8 cellular contexts compared by ENCODE assay signal in the genomic region with DNA sequence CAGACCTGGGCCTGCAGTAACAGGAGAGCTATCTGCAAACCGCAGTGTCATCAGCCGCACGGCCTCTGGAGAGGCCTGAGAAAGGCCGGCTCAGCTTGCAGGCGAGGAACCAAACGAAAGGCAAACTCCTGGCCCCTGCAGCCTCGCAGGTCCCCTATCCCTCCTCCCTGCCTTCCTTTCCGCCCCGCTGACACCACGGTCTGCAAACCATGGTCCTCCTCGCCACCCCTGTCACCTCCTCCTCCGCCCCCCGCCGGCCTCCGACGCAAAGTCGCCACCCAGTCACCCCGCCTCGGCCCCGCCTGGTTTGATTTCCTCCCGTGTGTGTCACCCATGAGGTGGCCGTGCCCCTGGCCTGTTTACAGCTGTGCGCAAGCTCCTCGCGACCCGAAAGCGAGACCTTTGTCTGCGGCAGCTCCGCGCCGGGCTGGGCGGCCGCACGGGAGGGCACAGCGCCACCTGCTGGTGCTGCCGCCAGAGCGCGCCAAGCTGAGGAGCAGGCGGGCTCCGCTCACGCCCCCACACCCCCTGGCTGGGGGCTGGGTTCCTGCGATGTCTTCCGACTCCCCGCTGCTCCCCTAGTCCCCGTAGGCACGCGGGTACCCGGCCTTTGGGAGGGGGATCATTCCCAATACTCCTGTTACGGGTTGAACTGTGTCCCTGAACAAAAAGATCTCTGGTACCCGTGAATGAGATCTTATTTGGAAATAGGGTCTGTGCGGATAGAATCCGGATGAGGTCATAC. TPM values are rescaled to one million over a fixed set of nuclear protein-coding genes. Genes with fewer than 3 reads are reported as not detected.
DNase-seq lines count a peak whose midpoint lies in the region; ATAC-seq and TF ChIP-seq lines count a peak whose summit lies in the region.

No MANE protein-coding gene starts in this region.

- peaks cover 33% of the 10 kb centered on the region for H3K4me1 Mint-ChIP-seq in endothelial cell (ENCODE audit: unreplicated experiment)

- POLR2A ChIA-PET in A673 (lab: Charles Lee; ENCODE audit: low non-redundant PET): interaction anchor here (0.6 to 0.7 kb wide), 2 partner anchors 156 to 204 kb away, joined by 3 to 6 read pairs; a partner anchor contains a TSS

- CTCF ChIA-PET in A673 (lab: Charles Lee): interaction anchor here (0.6 to 1.5 kb wide), 7 partner anchors 11 to 122 kb away, joined by 3 to 6 read pairs (median 4); a partner anchor contains a TSS

- DNase-seq in A673 (ENCODE audit: low spot score) (peak; percentile 84), NOMO-1 (lab: John Stamatoyannopoulos, UW; ENCODE audit: unreplicated experiment in 2 of 2) (peak; percentile 36 to 69), endothelial cell (ENCODE audit: low spot score) (peak; percentile 88)
- DNase-seq in activated CD8-positive, alpha-beta memory T cell treated with anti-CD3 and anti-CD28 coated beads, Interleukin-2, amount 50 U/mL, for 1 hour (ENCODE audit: extremely low read depth): peak; percentile 79
- DNase-seq in stimulated activated CD8-positive, alpha-beta memory T cell treated with anti-CD3 and anti-CD28 coated beads, Interleukin-7, amount 100 ng/mL, for 24 hours (ENCODE audit: low read depth): peak; percentile 89

- intact Hi-C loops in A673 (cut with micrococcal nuclease; ENCODE audit: unreplicated experiment): no loop called here

- H3K9me3 ChIP-seq in A673 (ENCODE audit: low read depth, low read length, poor library complexity, severe bottlenecking): no peaks in the 10 kb centered on the region
- H3K9me3 ChIP-seq in muscle layer of colon (ENCODE audit: low read length): no peaks in the 10 kb centered on the region

- H3K27ac Mint-ChIP-seq in endothelial cell (ENCODE audit: unreplicated experiment): peak overlapping the region; percentile 24

- H3K27me3 ChIP-seq in A673 (replicated peaks; ENCODE audit: insufficient read depth, low read depth, low read length, poor library complexity): no peaks in the 10 kb centered on the region
- H3K27me3 ChIP-seq in muscle layer of colon (ENCODE audit: control insufficient read depth in 1 of 2, insufficient read depth in 2 of 2, low read length in 2 of 2): no peaks in the 10 kb centered on the region

- peak overlapping the region; percentile 36 for H3K9ac ChIP-seq in muscle layer of colon (ENCODE audit: low read length)

- peak; percentile 99 for TF ChIP-seq CTCF in A673 (conservative IDR thresholded peaks at IDR 0.05; ENCODE audit: low read depth, low read length)
- TF ChIP-seq CTCF in endothelial cell (IDR thresholded peaks at IDR 0.05; ENCODE audit: unreplicated experiment): peak; percentile 98

- H3K9me3 Mint-ChIP-seq in endothelial cell (ENCODE audit: unreplicated experiment): no peaks in the 10 kb centered on the region

- H3K36me3 Mint-ChIP-seq in endothelial cell (ENCODE audit: low read depth, unreplicated experiment): peaks cover 9% of the 10 kb centered on the region

- H3K27ac ChIP-seq in A673 (ENCODE audit: low read depth, low read length, poor library complexity, severe bottlenecking): peak overlapping the region; percentile 79
- no peak overlapping the region for H3K27ac ChIP-seq in muscle layer of colon (ENCODE audit: low read depth, low read length)

- no peaks in the 10 kb centered on the region for H3K36me3 ChIP-seq in A673 (ENCODE audit: insufficient read depth, low read length, poor library complexity, severe bottlenecking)
- no peaks in the 10 kb centered on the region for H3K36me3 ChIP-seq in muscle layer of colon (ENCODE audit: insufficient read depth, low read length)

- peaks cover 23% of the 10 kb centered on the region for H3K27me3 Mint-ChIP-seq in endothelial cell (ENCODE audit: unreplicated experiment)

- ATAC-seq in GM18517 (IDR thresholded peaks at IDR 0.05; ENCODE audit: unreplicated experiment): peak; percentile 40
- ATAC-seq in HG03175 (IDR thresholded peaks at IDR 0.05; ENCODE audit: unreplicated experiment): peak; percentile 58

- BruUV-seq in A673 (replicated peaks; lab: Mats Ljungman, UMichigan): no TSS peak

- peaks cover 22% of the 10 kb centered on the region for H3K4me1 ChIP-seq in A673 (ENCODE audit: insufficient read depth, low read length, poor library complexity, severe bottlenecking)
- H3K4me1 ChIP-seq in muscle layer of colon (ENCODE audit: insufficient read depth, low read length): peaks cover 41% of the 10 kb centered on the region

- peak overlapping the region; percentile 47 for H3K4me3 Mint-ChIP-seq in endothelial cell (ENCODE audit: unreplicated experiment)

- peak overlapping the region; percentile 57 for H3K4me3 ChIP-seq in A673 (ENCODE audit: low read depth, low read length, poor library complexity, severe bottlenecking)
- H3K4me3 ChIP-seq in muscle layer of colon (ENCODE audit: low read depth in 1 of 2, low read length in 2 of 2): peak overlapping the region; percentile 44 to 62

RNA-seq across cellular contexts. Expression of a gene that starts 19.4 kb away (rescaled TPM):
- 1.8 and 2.6 TPM in 2 replicates for total RNA-seq in A673 (2021)
- 98.4 TPM for total RNA-seq in endothelial cell (ENCODE audit: unreplicated experiment)

RNA-seq across cellular contexts. Expression of a gene that starts 23.3 kb away (rescaled TPM):
- total RNA-seq in A673 (2021) (40.1 and 42.3 TPM in 2 replicates), endothelial cell (ENCODE audit: unreplicated experiment) (80.6 TPM)

Comparison
In these comparisons a context has a peak if more than half of its experiments do, and no peak if none do; other contexts are left out.
1. RNA of a gene that starts 19.4 kb away (total RNA-seq): 98.4 TPM in endothelial cell (single experiment); 1.8 to 2.6 TPM in A673; every median in the first group is over 10 times any median in the second.
2. Peak in every context shown above with its lines, with median percentiles within 50 percentile points of each other: DNase-seq.